8 cellular contexts compared by ENCODE assay signal in the genomic region with DNA sequence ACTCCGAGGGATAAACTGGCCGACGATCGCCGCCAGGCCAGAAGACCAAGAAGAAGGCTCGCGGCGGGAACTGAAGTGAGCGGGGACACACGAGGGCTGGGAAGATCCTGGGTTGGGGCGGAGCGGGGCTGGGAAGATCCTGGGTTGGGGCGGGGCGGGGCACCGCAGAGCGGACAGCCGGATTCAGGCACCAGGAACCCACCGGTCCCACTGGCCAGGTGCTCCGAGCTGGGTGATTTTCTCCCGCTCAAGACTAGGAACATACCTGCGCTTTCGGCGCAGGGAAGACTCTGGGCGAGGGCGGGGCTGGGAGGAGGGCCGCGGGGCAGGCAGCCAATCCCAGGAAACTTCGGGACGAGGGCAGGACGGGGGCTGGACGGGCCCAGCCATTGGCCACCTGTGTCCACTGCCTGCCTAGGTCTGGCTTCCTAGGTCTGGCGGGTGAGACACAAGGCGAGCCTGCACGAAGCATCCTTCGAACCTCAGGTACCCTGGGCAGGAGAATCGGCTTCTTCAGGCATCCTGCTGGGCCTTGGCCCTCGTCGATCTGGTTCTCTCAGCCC. TPM values are rescaled to one million over a fixed set of nuclear protein-coding genes. Genes with fewer than 3 reads are reported as not detected.
DNase-seq lines count a peak whose midpoint lies in the region; ATAC-seq and TF ChIP-seq lines count a peak whose summit lies in the region.

A gene with protein sequence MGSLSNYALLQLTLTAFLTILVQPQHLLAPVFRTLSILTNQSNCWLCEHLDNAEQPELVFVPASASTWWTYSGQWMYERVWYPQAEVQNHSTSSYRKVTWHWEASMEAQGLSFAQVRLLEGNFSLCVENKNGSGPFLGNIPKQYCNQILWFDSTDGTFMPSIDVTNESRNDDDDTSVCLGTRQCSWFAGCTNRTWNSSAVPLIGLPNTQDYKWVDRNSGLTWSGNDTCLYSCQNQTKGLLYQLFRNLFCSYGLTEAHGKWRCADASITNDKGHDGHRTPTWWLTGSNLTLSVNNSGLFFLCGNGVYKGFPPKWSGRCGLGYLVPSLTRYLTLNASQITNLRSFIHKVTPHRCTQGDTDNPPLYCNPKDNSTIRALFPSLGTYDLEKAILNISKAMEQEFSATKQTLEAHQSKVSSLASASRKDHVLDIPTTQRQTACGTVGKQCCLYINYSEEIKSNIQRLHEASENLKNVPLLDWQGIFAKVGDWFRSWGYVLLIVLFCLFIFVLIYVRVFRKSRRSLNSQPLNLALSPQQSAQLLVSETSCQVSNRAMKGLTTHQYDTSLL (minus strand): TSS at position 77 of the 563 bp plus-strand sequence. CDS start 5,905 bp downstream, outside the sequence.

- H3K4me3 ChIP-seq in AG09309 (ENCODE audit: control insufficient read depth, low read depth, low read length) (peak within 1 kb of the TSS; percentile 54), HUES64 (ENCODE audit: low read length) (peak within 1 kb of the TSS; percentile 55), astrocyte of the cerebellum (ENCODE audit: low read depth, low read length) (peak within 1 kb of the TSS; percentile 48)

- WGBS in HUES64: 5% methylated on average over 38 of the region's 38 CpGs

- no peaks in the 10 kb centered on the region; the same call in 1 of the 2 replicates for H3K4me1 ChIP-seq in HUES64 (ENCODE audit: insufficient read depth, low read length)

- in situ Hi-C loops in astrocyte of the cerebellum (cut with HindIII; ENCODE audit: low sequenced_read_pairs): no loop called here

- peak within 1 kb of the TSS; percentile 60 for H3K9ac ChIP-seq in HUES64 (ENCODE audit: low read depth, low read length)

- no peaks in the 10 kb centered on the region; the same call in 1 of the 2 replicates for H3K9me3 ChIP-seq in HUES64 (ENCODE audit: insufficient read depth, low read depth, low read length)

- DNase-seq in AG09309 (ENCODE audit: low read depth) (no peak), astrocyte of the cerebellum (ENCODE audit: low read depth) (no peak), iPS DF 19.7 (ENCODE audit: low read depth, low spot score) (peak; percentile 79), retina (peak; percentile 73), inferior parietal cortex (ENCODE audit: extremely low spot score) (no peak)

- peaks cover 34% of the 10 kb centered on the region for H3K27me3 ChIP-seq in HUES64 (ENCODE audit: insufficient read depth, low read length)

- ATAC-seq in GM19397 (IDR thresholded peaks at IDR 0.05; ENCODE audit: unreplicated experiment) (no peak), GM19351 (IDR thresholded peaks at IDR 0.05; ENCODE audit: unreplicated experiment) (no peak)

- H3K36me3 ChIP-seq in HUES64 (ENCODE audit: insufficient read depth, low read length): peaks cover 11% of the 10 kb centered on the region; the same call in 1 of the 2 replicates

- no peak within 1 kb of the TSS for H3K27ac ChIP-seq in HUES64 (ENCODE audit: low read depth, low read length)

- TF ChIP-seq CTCF in AG09309 (IDR thresholded peaks at IDR 0.05; ENCODE audit: control insufficient read depth, insufficient read depth, low read depth, low read length, missing control alignments) (no peak), astrocyte of the cerebellum (IDR thresholded peaks at IDR 0.05; ENCODE audit: low read depth, low read length, missing control alignments) (no peak)

RNA-seq across cellular contexts. Expression of the gene that starts here (rescaled TPM):
- polyA plus RNA-seq in HUES64 (2013, experiment 1 of 2): 18.4 TPM
- 16.1 TPM for polyA plus RNA-seq in HUES64 (2013, experiment 2 of 2)

Comparison
In these comparisons a context has a peak if more than half of its experiments do, and no peak if none do; other contexts are left out.
1. DNase-seq: peak in iPS DF 19.7 (single experiment) and retina (single experiment); none in AG09309 (single experiment), astrocyte of the cerebellum (single experiment) and inferior parietal cortex (single experiment).
2. Peak in every context shown above with its lines, with median percentiles within 50 percentile points of each other: H3K4me3 ChIP-seq.